ENCODE assay signal across 19 cellular contexts in the genomic region with DNA sequence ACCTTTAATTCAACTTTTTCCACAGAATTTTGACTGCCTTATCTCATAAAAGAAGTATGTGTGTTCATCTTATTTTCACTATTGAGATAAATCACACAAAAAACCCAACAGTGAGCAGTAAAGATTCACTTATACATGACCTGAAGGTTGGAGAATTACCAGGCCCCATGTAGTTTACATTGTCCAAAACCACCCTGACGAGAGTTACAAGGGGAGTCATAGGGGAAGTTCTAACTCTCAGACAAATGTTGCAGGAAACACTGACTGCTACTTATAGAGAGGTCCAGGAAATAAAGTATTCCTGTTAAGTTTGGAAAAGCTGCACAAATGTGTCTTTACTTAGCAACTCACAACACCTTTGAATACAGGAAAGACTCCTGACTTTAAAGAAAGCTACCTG. TPM values are rescaled to one million over a fixed set of nuclear protein-coding genes. Genes with fewer than 3 reads are reported as not detected.
A peak's percentile ranks its signal among the peaks of the same experiment; 100 is the strongest.
DNase-seq lines count a peak whose midpoint lies in the region; ATAC-seq and TF ChIP-seq lines count a peak whose summit lies in the region.
"Had no signal": no experiment of that assay in that cellular context is flagged by ENCODE, and none has a peak within 500 bp of the region (broad histone marks: within the 10 kb centered on the region; RNA-seq: fewer than 3 reads in every experiment).

No MANE protein-coding gene starts in this region.

- H3K4me1 Mint-ChIP-seq in endothelial cell (ENCODE audit: unreplicated experiment), result peaks cover 35% of the 10 kb centered on the region
- peaks cover 38% of the 10 kb centered on the region for H3K4me1 Mint-ChIP-seq in nephron
- H3K4me1 Mint-ChIP-seq: stimulated activated memory B cell treated with anti-CD40 and anti-IgM and Interleukin-4, amounts not matched to agents 10 μg/mL and 1 μg/mL and 100 μg/mL, for 72 hours had no signal

- H3K27ac Mint-ChIP-seq in endothelial cell (ENCODE audit: unreplicated experiment) (peak overlapping the region; percentile 89), nephron (peak overlapping the region; percentile 59 to 97 (median 81))
- H3K27ac Mint-ChIP-seq: activated CD8-positive, alpha-beta T cell treated with anti-CD3 and anti-CD28 coated beads for 36 hours; naive thymus-derived CD4-positive, alpha-beta T cell; stimulated activated memory B cell treated with anti-CD40 and anti-IgM and Interleukin-4, amounts not matched to agents 10 μg/mL and 1 μg/mL and 100 μg/mL, for 72 hours had no signal

- H3K9me3 ChIP-seq in right atrium auricular region, result no peaks in the 10 kb centered on the region
- H3K9me3 ChIP-seq: upper lobe of left lung had no signal

- no peak overlapping the region for H3K4me3 ChIP-seq in right atrium auricular region
- H3K4me3 ChIP-seq: upper lobe of left lung had no signal

- H3K27me3 Mint-ChIP-seq in endothelial cell (ENCODE audit: unreplicated experiment) (peaks cover 6% of the 10 kb centered on the region), nephron (ENCODE audit: low read depth) (no peaks in the 10 kb centered on the region)
- H3K27me3 Mint-ChIP-seq: stimulated activated memory B cell treated with anti-CD40 and anti-IgM and Interleukin-4, amounts not matched to agents 10 μg/mL and 1 μg/mL and 100 μg/mL, for 72 hours had no signal

- DNase-seq in right atrium auricular region (ENCODE audit: low spot score) (no peak), Right ventricle myocardium inferior (ENCODE audit: missing footprints) (no peak), endothelial cell (ENCODE audit: low spot score) (no peak), NOMO-1 treated with dmso at 0.1 percent for 144 hours (lab: John Stamatoyannopoulos, UW; ENCODE audit: unreplicated experiment) (no peak), DMS53 (lab: John Stamatoyannopoulos, UW) (no peak), NCI-H510A (lab: John Stamatoyannopoulos, UW) (no peak)
- DNase-seq: activated CD8-positive, alpha-beta T cell treated with anti-CD3 and anti-CD28 coated beads for 36 hours; central memory CD4-positive, alpha-beta T cell; DMS153; naive thymus-derived CD4-positive, alpha-beta T cell; NCI-H1417 treated with DMSO at 0.1 percent for 48 hours; upper lobe of left lung; WERI-Rb-1 had no signal

- H3K36me3 ChIP-seq in right atrium auricular region, result no peaks in the 10 kb centered on the region
- H3K36me3 ChIP-seq: upper lobe of left lung, WERI-Rb-1 had no signal

- no peak overlapping the region for H3K4me3 Mint-ChIP-seq in endothelial cell (ENCODE audit: unreplicated experiment)
- no peak overlapping the region for H3K4me3 Mint-ChIP-seq in nephron
- H3K4me3 Mint-ChIP-seq: activated CD8-positive, alpha-beta T cell treated with anti-CD3 and anti-CD28 coated beads for 36 hours; naive thymus-derived CD4-positive, alpha-beta T cell; stimulated activated memory B cell treated with anti-CD40 and anti-IgM and Interleukin-4, amounts not matched to agents 10 μg/mL and 1 μg/mL and 100 μg/mL, for 72 hours had no signal

- ATAC-seq in Right ventricle myocardium inferior (no peak), GM18519 (IDR thresholded peaks at IDR 0.05; ENCODE audit: low FRiP score, unreplicated experiment) (no peak)
- ATAC-seq: activated CD8-positive, alpha-beta T cell treated with anti-CD3 and anti-CD28 coated beads for 36 hours; HCT116; naive thymus-derived CD4-positive, alpha-beta T cell; stimulated activated memory B cell treated with anti-CD40 and anti-IgM and Interleukin-4, amounts not matched to agents 10 μg/mL and 1 μg/mL and 100 μg/mL, for 72 hours had no signal

- H3K36me3 Mint-ChIP-seq in endothelial cell (ENCODE audit: low read depth, unreplicated experiment) (no peaks in the 10 kb centered on the region), nephron (ENCODE audit: low read depth) (no peaks in the 10 kb centered on the region)
- H3K36me3 Mint-ChIP-seq: stimulated activated memory B cell treated with anti-CD40 and anti-IgM and Interleukin-4, amounts not matched to agents 10 μg/mL and 1 μg/mL and 100 μg/mL, for 72 hours had no signal

- no peak for TF ChIP-seq CTCF in right atrium auricular region (IDR thresholded peaks at IDR 0.05)
- TF ChIP-seq CTCF in endothelial cell (IDR thresholded peaks at IDR 0.05; ENCODE audit: unreplicated experiment), result no peak
- TF ChIP-seq CTCF in nephron (IDR thresholded peaks at IDR 0.05; ENCODE audit: unreplicated experiment in 3 of 3), result no peak

- H3K4me1 ChIP-seq in right atrium auricular region, result peaks cover 0 to 16% of the 10 kb centered on the region in 2 donors

- peak overlapping the region; percentile 45 to 75 for H3K27ac ChIP-seq in right atrium auricular region
- H3K27ac ChIP-seq: upper lobe of left lung, WERI-Rb-1 had no signal

- H3K27me3 ChIP-seq in right atrium auricular region, result no peaks in the 10 kb centered on the region
- H3K27me3 ChIP-seq: upper lobe of left lung had no signal

- intact Hi-C loops in Right ventricle myocardium inferior (cut with DNase I), result loop anchor here (2.0 to 5.0 kb wide), 2 partner anchors 62 to 104 kb away; partner anchors contain the start of gene RHOBTB3

- H3K9me3 Mint-ChIP-seq in endothelial cell (ENCODE audit: unreplicated experiment) (no peaks in the 10 kb centered on the region), nephron (no peaks in the 10 kb centered on the region)
- H3K9me3 Mint-ChIP-seq: activated CD8-positive, alpha-beta T cell treated with anti-CD3 and anti-CD28 coated beads for 36 hours; naive thymus-derived CD4-positive, alpha-beta T cell; stimulated activated memory B cell treated with anti-CD40 and anti-IgM and Interleukin-4, amounts not matched to agents 10 μg/mL and 1 μg/mL and 100 μg/mL, for 72 hours had no signal

RNA-seq across cellular contexts. Expression of gene SPATA9, which starts 14.1 kb away (rescaled TPM):
- total RNA-seq in right atrium auricular region, result under 1 TPM in 1 of 2 donors, not detected in 1; 0.30 TPM
- total RNA-seq in Right ventricle myocardium inferior, result not detected
- total RNA-seq in endothelial cell (ENCODE audit: unreplicated experiment), result 0.33 TPM
- total RNA-seq: A673; activated CD8-positive, alpha-beta T cell treated with anti-CD3 and anti-CD28 coated beads for 36 hours; HT1080 had no signal

RNA-seq across cellular contexts. Expression of gene RFESD, which starts 22.2 kb away (rescaled TPM):
- total RNA-seq in right atrium auricular region (1 to 10 TPM; 1.9 to 2.5 TPM), Right ventricle myocardium inferior (3.0 TPM), endothelial cell (ENCODE audit: unreplicated experiment) (0.97 TPM)

RNA-seq across cellular contexts. Expression of gene GPR150, which starts 48.8 kb away (rescaled TPM):
- total RNA-seq in right atrium auricular region, result not detected
- not detected for total RNA-seq in Right ventricle myocardium inferior
- total RNA-seq in endothelial cell (ENCODE audit: unreplicated experiment), result not detected
- total RNA-seq: HT1080 had no signal
